ENCODE assay signal across 16 cellular contexts in the genomic region with DNA sequence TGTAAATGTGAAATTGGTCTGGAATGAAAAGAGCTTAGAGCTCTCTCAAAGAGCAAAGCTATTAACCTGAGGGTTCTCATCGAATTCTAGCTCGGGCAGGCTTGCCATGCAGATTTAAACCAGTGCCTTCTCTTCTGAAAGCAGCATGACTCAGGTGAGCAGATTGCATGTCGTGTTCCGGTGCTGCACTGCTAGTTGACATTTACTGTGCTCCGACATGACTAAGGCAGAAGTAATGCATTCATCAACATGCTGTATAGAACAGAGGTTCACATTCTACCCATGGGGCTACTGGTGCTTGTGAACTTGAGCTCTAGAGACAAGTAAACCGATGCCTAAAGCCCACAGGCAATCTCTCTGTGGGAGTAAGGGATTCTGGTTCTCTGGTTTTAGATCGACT.
DNase-seq lines count a peak whose midpoint lies in the region; ATAC-seq and TF ChIP-seq lines count a peak whose summit lies in the region.
"Had no signal": no experiment of that assay in that cellular context is flagged by ENCODE, and none has a peak within 500 bp of the region (broad histone marks: within the 10 kb centered on the region; RNA-seq: fewer than 3 reads in every experiment).

No MANE protein-coding gene starts in this region.

- H3K4me2 ChIP-seq in PC-9, result no peak overlapping the region

- BruUV-seq in PC-9 (replicated peaks; lab: Mats Ljungman, UMichigan), result no TSS peak

- H2AFZ ChIP-seq in PC-9, result 0 out of 2 replicates have a peak overlapping the region, but pooled peaks have one; percentile 22

- intact Hi-C loops in PC-9 (cut with micrococcal nuclease; ENCODE audit: unreplicated experiment), result loop anchor here (5.0 kb wide), 2 partner anchors 145 to 1015 kb away; no protein-coding TSS in a partner anchor
- intact Hi-C loops in esophagus muscularis mucosa (cut with DNase I), result no loop called here

- no peaks in the 10 kb centered on the region for H3K36me3 Mint-ChIP-seq in mesothelial cell of epicardium
- no peaks in the 10 kb centered on the region for H3K36me3 Mint-ChIP-seq in activated T-cell treated with anti-CD3 and anti-CD28 coated beads, Interleukin-2, amount 50 U/mL, for 72 hours (ENCODE audit: insufficient read depth in 2 of 2)
- H3K36me3 Mint-ChIP-seq: memory B cell had no signal

- no peak for TF ChIP-seq EP300 in esophagus muscularis mucosa (IDR thresholded peaks at IDR 0.05)

- no peaks in the 10 kb centered on the region for H3K27me3 Mint-ChIP-seq in mesothelial cell of epicardium (ENCODE audit: low read depth)
- no peaks in the 10 kb centered on the region for H3K27me3 Mint-ChIP-seq in activated T-cell treated with anti-CD3 and anti-CD28 coated beads, Interleukin-2, amount 50 U/mL, for 72 hours (ENCODE audit: low read depth)
- H3K27me3 Mint-ChIP-seq: memory B cell had no signal

- H3K9me3 ChIP-seq in PC-9 (ENCODE audit: insufficient read depth, low read depth), result no peaks in the 10 kb centered on the region; the same call in 1 of the 2 replicates
- no peaks in the 10 kb centered on the region for H3K9me3 ChIP-seq in esophagus muscularis mucosa
- H3K9me3 ChIP-seq: right atrium auricular region had no signal

- H3K27me3 ChIP-seq in PC-9 (ENCODE audit: insufficient read depth, low read depth), result no peaks in the 10 kb centered on the region
- no peaks in the 10 kb centered on the region for H3K27me3 ChIP-seq in esophagus muscularis mucosa
- H3K27me3 ChIP-seq: right atrium auricular region had no signal

- H3K27ac ChIP-seq in PC-9, result no peak overlapping the region
- no peak overlapping the region for H3K27ac ChIP-seq in esophagus muscularis mucosa (replicated peaks in 1 of 4)
- H3K27ac ChIP-seq: right atrium auricular region had no signal

- POLR2A ChIA-PET in PC-9 (lab: Charles Lee; ENCODE audit: unreplicated experiment), result interaction anchor here (0.6 kb wide), 1 partner anchor 330 kb away, joined by 5 read pairs; no protein-coding TSS in a partner anchor

- TF ChIP-seq POLR2A in esophagus muscularis mucosa (IDR thresholded peaks at IDR 0.05; ENCODE audit: low read depth), result no peak

- ATAC-seq in HG03097 (IDR thresholded peaks at IDR 0.05; ENCODE audit: low FRiP score, unreplicated experiment), result no peak
- no peak for ATAC-seq in activated T-cell treated with anti-CD3 and anti-CD28 coated beads, Interleukin-2, amount 50 U/mL, for 72 hours (replicated peaks in 1 of 2)
- ATAC-seq: activated CD8-positive, alpha-beta T cell treated with anti-CD3 and anti-CD28 coated beads, Interleukin-2, amount 10 ng/mL, durations not matched to agents 7 days and 5 days; GM12878; HepG2 had no signal

- H3K36me3 ChIP-seq in PC-9 (ENCODE audit: low read depth), result no peaks in the 10 kb centered on the region
- H3K36me3 ChIP-seq in esophagus muscularis mucosa, result no peaks in the 10 kb centered on the region
- H3K36me3 ChIP-seq: right atrium auricular region had no signal

- peak overlapping the region; percentile 57 for H3K27ac Mint-ChIP-seq in mesothelial cell of epicardium
- H3K27ac Mint-ChIP-seq in activated T-cell treated with anti-CD3 and anti-CD28 coated beads, Interleukin-2, amount 50 U/mL, for 72 hours, result no peak overlapping the region
- H3K27ac Mint-ChIP-seq: activated CD8-positive, alpha-beta T cell treated with anti-CD3 and anti-CD28 coated beads, Interleukin-2, amount 10 ng/mL, durations not matched to agents 7 days and 5 days; memory B cell had no signal

- H3K4me3 Mint-ChIP-seq in mesothelial cell of epicardium, result no peak overlapping the region
- H3K4me3 Mint-ChIP-seq in activated T-cell treated with anti-CD3 and anti-CD28 coated beads, Interleukin-2, amount 50 U/mL, for 72 hours, result no peak overlapping the region
- H3K4me3 Mint-ChIP-seq: activated CD8-positive, alpha-beta T cell treated with anti-CD3 and anti-CD28 coated beads, Interleukin-2, amount 10 ng/mL, durations not matched to agents 7 days and 5 days; memory B cell had no signal

- H3K4me1 Mint-ChIP-seq in mesothelial cell of epicardium, result peaks cover 38% of the 10 kb centered on the region
- no peaks in the 10 kb centered on the region for H3K4me1 Mint-ChIP-seq in activated T-cell treated with anti-CD3 and anti-CD28 coated beads, Interleukin-2, amount 50 U/mL, for 72 hours (ENCODE audit: low read depth)
- H3K4me1 Mint-ChIP-seq: memory B cell had no signal

- H3K4me3 ChIP-seq in PC-9 (no peak overlapping the region), epithelial cell of esophagus (ENCODE audit: low read length) (no peak overlapping the region), esophagus muscularis mucosa (no peak overlapping the region)
- H3K4me3 ChIP-seq: GM12878, right atrium auricular region had no signal

- no peaks in the 10 kb centered on the region for H3K79me2 ChIP-seq in PC-9 (ENCODE audit: low read depth)

- no peaks in the 10 kb centered on the region for H3K9me2 ChIP-seq in PC-9 (ENCODE audit: insufficient read depth)

- CTCF ChIA-PET in PC-9 (lab: Charles Lee), result interaction anchor here (0.6 kb wide), 1 partner anchor 920 kb away, joined by 3 read pairs; no protein-coding TSS in a partner anchor

- WGBS in esophagus muscularis mucosa, result 89% methylated on average over 7 of the region's 7 CpGs

- peaks cover 10% of the 10 kb centered on the region; the same call in 1 of the 2 replicates for H3F3A ChIP-seq in PC-9 (ENCODE audit: insufficient read depth, low read depth)

- H3K4me1 ChIP-seq in PC-9 (replicated peaks; ENCODE audit: insufficient read depth) (peaks cover 12% of the 10 kb centered on the region), esophagus muscularis mucosa (no peaks in the 10 kb centered on the region)
- H3K4me1 ChIP-seq: right atrium auricular region had no signal

- H4K20me1 ChIP-seq in PC-9 (ENCODE audit: insufficient read depth), result no peaks in the 10 kb centered on the region

- H3K9me3 Mint-ChIP-seq in mesothelial cell of epicardium, result peaks cover 3% of the 10 kb centered on the region
- H3K9me3 Mint-ChIP-seq in activated T-cell treated with anti-CD3 and anti-CD28 coated beads, Interleukin-2, amount 50 U/mL, for 72 hours, result no peaks in the 10 kb centered on the region

- TF ChIP-seq CTCF in PC-9 (conservative IDR thresholded peaks at IDR 0.05) (no peak), epithelial cell of esophagus (IDR thresholded peaks at IDR 0.05; ENCODE audit: insufficient read depth, low read depth, low read length, missing control alignments) (no peak), mesothelial cell of epicardium (IDR thresholded peaks at IDR 0.05; ENCODE audit: unreplicated experiment) (no peak), esophagus muscularis mucosa (IDR thresholded peaks at IDR 0.05) (no peak)

- DNase-seq in ELR (ENCODE audit: low read depth) (peak; percentile 63), PC-9 (peak; percentile 48 to 59), epithelial cell of esophagus (ENCODE audit: low read depth) (peak; percentile 95), mesothelial cell of epicardium (ENCODE audit: low spot score in 2 of 2, unreplicated experiment in 2 of 2) (no peak), esophagus muscularis mucosa (ENCODE audit: extremely low spot score) (no peak), middle frontal gyrus (ENCODE audit: extremely low spot score, low spot score) (no peak)
- no peak for DNase-seq in activated T-cell treated with anti-CD3 and anti-CD28 coated beads, Interleukin-2, amount 50 U/mL, for 72 hours
- DNase-seq: activated CD8-positive, alpha-beta T cell treated with anti-CD3 and anti-CD28 coated beads, Interleukin-2, amount 10 ng/mL, durations not matched to agents 7 days and 5 days; COR-L47; NCI-H2029; NCI-H774 had no signal

Comparison
In these comparisons a context has a peak if more than half of its experiments do, and no peak if none do; other contexts are left out.
1. DNase-seq: peak in ELR (single experiment), PC-9 (2 of 2) and epithelial cell of esophagus (single experiment); none in mesothelial cell of epicardium (0 of 2), esophagus muscularis mucosa (single experiment), middle frontal gyrus (single experiment) and activated T-cell treated with anti-CD3 and anti-CD28 coated beads, Interleukin-2, amount 50 U/mL, for 72 hours (0 of 2).